1 cellular context compared by ENCODE assay signal in genomic region chr5:179623001-179623905, GRCh38.
TF ChIP-seq lines count a peak whose summit lies in the region.

HNRNPH1 (minus strand) TSS chr5:179623671; CDS start chr5:179623133, 538 bp downstream.

TF ChIP-seq in K562, 482 proteins besides CTCF, POLR2A, EP300 and RAD21 (continued from another document and continues in another):
- TF ChIP-seq TGIF2 (CRISPR knock-in tag; IDR thresholded peaks at IDR 0.05) (peak; percentile 79; the same call in 1 of the 2 replicates), NR2C2 (CRISPR knock-in tag; IDR thresholded peaks at IDR 0.05) (peak; percentile 79), NR2C2 (tag; IDR thresholded peaks at IDR 0.05) (no peak), NRF1 (conservative IDR thresholded peaks at IDR 0.05 in 1 of 2, IDR thresholded peaks at IDR 0.05 in 1 of 2) (peak; percentile 100), E2F5 (CRISPR knock-in tag; IDR thresholded peaks at IDR 0.05) (peak; percentile 92; the same call in 1 of the 2 replicates), MNT (conservative IDR thresholded peaks at IDR 0.05) (peak; percentile 63 to 81), ZBTB40 (IDR thresholded peaks at IDR 0.05) (peak; percentile 67), ZBTB40 (CRISPR knock-in tag; IDR thresholded peaks at IDR 0.05) (no peak), NR4A1 (CRISPR knock-in tag; IDR thresholded peaks at IDR 0.05) (0 out of 2 replicates have a peak, but pooled peaks have one; percentile 54), NR4A1 (tag; IDR thresholded peaks at IDR 0.05) (0 out of 2 replicates have a peak, but pooled peaks have one; percentile 41), TAF1 (IDR thresholded peaks at IDR 0.05; ENCODE audit: control insufficient read depth, extremely low read depth, insufficient read depth, low read length, severe bottlenecking) (peak; percentile 93), TAF9B (IDR thresholded peaks at IDR 0.05; ENCODE audit: partially characterized antibody) (peak; percentile 74), E2F6 (IDR thresholded peaks at IDR 0.05; ENCODE audit: borderline replicate concordance in 1 of 2, extremely low read depth in 1 of 2, insufficient read depth in 1 of 2, insufficient read length in 1 of 2, low read depth in 1 of 2, low read length in 1 of 2, poor library complexity in 1 of 2, severe bottlenecking in 1 of 2) (peak in 1 of 2 experiments; percentile 63), EP400 (IDR thresholded peaks at IDR 0.05) (peak; percentile 97; the same call in 1 of the 2 replicates), U2AF1 (optimal IDR thresholded peaks at IDR 0.05; ENCODE audit: low read depth, low read length) (peak; percentile 89), DNMT1 (IDR thresholded peaks at IDR 0.05) (no peak), ZNF766 (CRISPR knock-in tag; conservative IDR thresholded peaks at IDR 0.05) (0 out of 2 replicates have a peak, but pooled peaks have one; percentile 43), TSC22D4 (tag; IDR thresholded peaks at IDR 0.05) (no peak), FOXA1 (IDR thresholded peaks at IDR 0.05; ENCODE audit: borderline replicate concordance) (no peak), PTRF (tag; IDR thresholded peaks at IDR 0.05) (no peak), RBM34 (IDR thresholded peaks at IDR 0.05; ENCODE audit: borderline replicate concordance, insufficient read depth, low read length) (no peak), RBBP5 (IDR thresholded peaks at IDR 0.05; ENCODE audit: borderline replicate concordance, insufficient read depth, low read length, poor library complexity, severe bottlenecking) (peak; percentile 90), POLR2AphosphoS5 (IDR thresholded peaks at IDR 0.05; ENCODE audit: control insufficient read depth, insufficient read depth, low read depth, low read length) (peak; percentile 97), ELF2 (CRISPR knock-in tag; IDR thresholded peaks at IDR 0.05) (peak; percentile 80), ZNF134 (CRISPR knock-in tag; conservative IDR thresholded peaks at IDR 0.05) (no peak), PHF8 (IDR thresholded peaks at IDR 0.05; ENCODE audit: borderline replicate concordance, low read length) (peak; percentile 93), HMGN3 (IDR thresholded peaks at IDR 0.05; ENCODE audit: borderline replicate concordance, extremely low read depth, insufficient read length, low read depth, low read length) (peak; percentile 83), THAP12 (CRISPR knock-in tag; IDR thresholded peaks at IDR 0.05) (peak; percentile 93), ZBTB17 (CRISPR knock-in tag; IDR thresholded peaks at IDR 0.05) (peak; percentile 82; the same call in 1 of the 2 replicates), L3MBTL2 (IDR thresholded peaks at IDR 0.05) (peak; percentile 48)
- TF ChIP-seq, protein P1, sequence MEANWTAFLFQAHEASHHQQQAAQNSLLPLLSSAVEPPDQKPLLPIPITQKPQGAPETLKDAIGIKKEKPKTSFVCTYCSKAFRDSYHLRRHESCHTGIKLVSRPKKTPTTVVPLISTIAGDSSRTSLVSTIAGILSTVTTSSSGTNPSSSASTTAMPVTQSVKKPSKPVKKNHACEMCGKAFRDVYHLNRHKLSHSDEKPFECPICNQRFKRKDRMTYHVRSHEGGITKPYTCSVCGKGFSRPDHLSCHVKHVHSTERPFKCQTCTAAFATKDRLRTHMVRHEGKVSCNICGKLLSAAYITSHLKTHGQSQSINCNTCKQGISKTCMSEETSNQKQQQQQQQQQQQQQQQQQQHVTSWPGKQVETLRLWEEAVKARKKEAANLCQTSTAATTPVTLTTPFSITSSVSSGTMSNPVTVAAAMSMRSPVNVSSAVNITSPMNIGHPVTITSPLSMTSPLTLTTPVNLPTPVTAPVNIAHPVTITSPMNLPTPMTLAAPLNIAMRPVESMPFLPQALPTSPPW (CRISPR knock-in tag; IDR thresholded peaks at IDR 0.05) = peak; percentile 88
- TF ChIP-seq, protein P2, sequence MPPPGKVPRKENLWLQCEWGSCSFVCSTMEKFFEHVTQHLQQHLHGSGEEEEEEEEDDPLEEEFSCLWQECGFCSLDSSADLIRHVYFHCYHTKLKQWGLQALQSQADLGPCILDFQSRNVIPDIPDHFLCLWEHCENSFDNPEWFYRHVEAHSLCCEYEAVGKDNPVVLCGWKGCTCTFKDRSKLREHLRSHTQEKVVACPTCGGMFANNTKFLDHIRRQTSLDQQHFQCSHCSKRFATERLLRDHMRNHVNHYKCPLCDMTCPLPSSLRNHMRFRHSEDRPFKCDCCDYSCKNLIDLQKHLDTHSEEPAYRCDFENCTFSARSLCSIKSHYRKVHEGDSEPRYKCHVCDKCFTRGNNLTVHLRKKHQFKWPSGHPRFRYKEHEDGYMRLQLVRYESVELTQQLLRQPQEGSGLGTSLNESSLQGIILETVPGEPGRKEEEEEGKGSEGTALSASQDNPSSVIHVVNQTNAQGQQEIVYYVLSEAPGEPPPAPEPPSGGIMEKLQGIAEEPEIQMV (tag; conservative IDR thresholded peaks at IDR 0.05; ENCODE audit: low read depth) = no peak
- TF ChIP-seq, protein P3, sequence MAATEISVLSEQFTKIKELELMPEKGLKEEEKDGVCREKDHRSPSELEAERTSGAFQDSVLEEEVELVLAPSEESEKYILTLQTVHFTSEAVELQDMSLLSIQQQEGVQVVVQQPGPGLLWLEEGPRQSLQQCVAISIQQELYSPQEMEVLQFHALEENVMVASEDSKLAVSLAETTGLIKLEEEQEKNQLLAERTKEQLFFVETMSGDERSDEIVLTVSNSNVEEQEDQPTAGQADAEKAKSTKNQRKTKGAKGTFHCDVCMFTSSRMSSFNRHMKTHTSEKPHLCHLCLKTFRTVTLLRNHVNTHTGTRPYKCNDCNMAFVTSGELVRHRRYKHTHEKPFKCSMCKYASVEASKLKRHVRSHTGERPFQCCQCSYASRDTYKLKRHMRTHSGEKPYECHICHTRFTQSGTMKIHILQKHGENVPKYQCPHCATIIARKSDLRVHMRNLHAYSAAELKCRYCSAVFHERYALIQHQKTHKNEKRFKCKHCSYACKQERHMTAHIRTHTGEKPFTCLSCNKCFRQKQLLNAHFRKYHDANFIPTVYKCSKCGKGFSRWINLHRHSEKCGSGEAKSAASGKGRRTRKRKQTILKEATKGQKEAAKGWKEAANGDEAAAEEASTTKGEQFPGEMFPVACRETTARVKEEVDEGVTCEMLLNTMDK (IDR thresholded peaks at IDR 0.05; ENCODE audit: borderline replicate concordance, insufficient read depth, low read depth, low read length, poor library complexity, severe bottlenecking) = no peak
- TF ChIP-seq, protein P4, sequence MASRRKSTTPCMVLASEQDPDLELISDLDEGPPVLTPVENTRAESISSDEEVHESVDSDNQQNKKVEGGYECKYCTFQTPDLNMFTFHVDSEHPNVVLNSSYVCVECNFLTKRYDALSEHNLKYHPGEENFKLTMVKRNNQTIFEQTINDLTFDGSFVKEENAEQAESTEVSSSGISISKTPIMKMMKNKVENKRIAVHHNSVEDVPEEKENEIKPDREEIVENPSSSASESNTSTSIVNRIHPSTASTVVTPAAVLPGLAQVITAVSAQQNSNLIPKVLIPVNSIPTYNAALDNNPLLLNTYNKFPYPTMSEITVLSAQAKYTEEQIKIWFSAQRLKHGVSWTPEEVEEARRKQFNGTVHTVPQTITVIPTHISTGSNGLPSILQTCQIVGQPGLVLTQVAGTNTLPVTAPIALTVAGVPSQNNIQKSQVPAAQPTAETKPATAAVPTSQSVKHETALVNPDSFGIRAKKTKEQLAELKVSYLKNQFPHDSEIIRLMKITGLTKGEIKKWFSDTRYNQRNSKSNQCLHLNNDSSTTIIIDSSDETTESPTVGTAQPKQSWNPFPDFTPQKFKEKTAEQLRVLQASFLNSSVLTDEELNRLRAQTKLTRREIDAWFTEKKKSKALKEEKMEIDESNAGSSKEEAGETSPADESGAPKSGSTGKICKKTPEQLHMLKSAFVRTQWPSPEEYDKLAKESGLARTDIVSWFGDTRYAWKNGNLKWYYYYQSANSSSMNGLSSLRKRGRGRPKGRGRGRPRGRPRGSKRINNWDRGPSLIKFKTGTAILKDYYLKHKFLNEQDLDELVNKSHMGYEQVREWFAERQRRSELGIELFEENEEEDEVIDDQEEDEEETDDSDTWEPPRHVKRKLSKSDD (conservative IDR thresholded peaks at IDR 0.05; ENCODE audit: low read length) = no peak; the same call in 1 of the 2 replicates
